In genomic region chr3:188946837-188947236, GRCh38 we compare ENCODE assay signal across 9 cellular contexts.
DNase-seq lines count a peak whose midpoint lies in the region; ATAC-seq and TF ChIP-seq lines count a peak whose summit lies in the region.
"Had no signal": no experiment of that assay in that cellular context is flagged by ENCODE, and none has a peak within 500 bp of the region (broad histone marks: within the 10 kb centered on the region; RNA-seq: fewer than 3 reads in every experiment).

No MANE protein-coding gene starts in this region.

- H4K20me1 ChIP-seq in BLaER1: no peaks in the 10 kb centered on the region

- no peaks in the 10 kb centered on the region for H3K36me3 Mint-ChIP-seq in activated T-helper 17 cell treated with anti-CD3 and anti-CD28 coated beads, Interleukin-2, amount 50 U/mL, for 72 hours (ENCODE audit: low read depth)

- H3K9me3 Mint-ChIP-seq in activated T-helper 17 cell treated with anti-CD3 and anti-CD28 coated beads, Interleukin-2, amount 50 U/mL, for 72 hours: no peaks in the 10 kb centered on the region

- ATAC-seq in activated T-helper 17 cell treated with anti-CD3 and anti-CD28 coated beads, Interleukin-2, amount 50 U/mL, for 72 hours (replicated peaks): no peak
- ATAC-seq in GM18909 (IDR thresholded peaks at IDR 0.05; ENCODE audit: poor library complexity, unreplicated experiment): no peak
- no peak for ATAC-seq in HG03565 (IDR thresholded peaks at IDR 0.05; ENCODE audit: unreplicated experiment)

- H3K36me3 ChIP-seq in BLaER1 (no peaks in the 10 kb centered on the region), SK-N-MC (ENCODE audit: insufficient read depth, low read length) (no peaks in the 10 kb centered on the region), ovary (no peaks in the 10 kb centered on the region)

- no peak for DNase-seq in SK-N-MC (ENCODE audit: low read depth, low spot score)
- DNase-seq in fibroblast of mammary gland (ENCODE audit: low read depth): peak; percentile 90
- peak in 2 of 5 donors; percentile 51 to 60 for DNase-seq in ovary
- no peak for DNase-seq in activated CD4-positive, alpha-beta T cell treated with anti-CD3 and anti-CD28 coated beads, Interleukin-2, amount 50 U/mL, for 48 hours

- H3K27me3 ChIP-seq in BLaER1 (no peaks in the 10 kb centered on the region), ovary (no peaks in the 10 kb centered on the region)

- WGBS in ovary, 3 donors: 46 to 49% (median 48%) methylated on average over 8 of the region's 8 CpGs

- peak overlapping the region; percentile 77 for H3K4me2 ChIP-seq in BLaER1
- H3K4me2 ChIP-seq: KMS-11 had no signal

- H3K4me1 ChIP-seq in BLaER1 (peaks cover 23% of the 10 kb centered on the region), ovary (ENCODE audit: insufficient read depth) (peaks cover 23% of the 10 kb centered on the region)

- H3K9ac ChIP-seq in BLaER1 (no peak overlapping the region), SK-N-MC (ENCODE audit: insufficient read length) (peak overlapping the region; percentile 32)
- H3K9ac ChIP-seq: KMS-11 had no signal

- no peak for TF ChIP-seq CTCF in fibroblast of mammary gland (conservative IDR thresholded peaks at IDR 0.05; ENCODE audit: control insufficient read depth, insufficient read depth, low read depth, low read length)
- TF ChIP-seq CTCF in ovary (IDR thresholded peaks at IDR 0.05): no peak

- TF ChIP-seq POLR2A in ovary (IDR thresholded peaks at IDR 0.05): no peak

- peaks cover 14% of the 10 kb centered on the region for H3K4me1 Mint-ChIP-seq in activated T-helper 17 cell treated with anti-CD3 and anti-CD28 coated beads, Interleukin-2, amount 50 U/mL, for 72 hours

- H3K27ac ChIP-seq in BLaER1 (peak overlapping the region; percentile 39; the same call in 1 of the 2 replicates), SK-N-MC (no peak overlapping the region), ovary (peak overlapping the region; percentile 68 to 90)
- H3K27ac ChIP-seq: KMS-11 had no signal

- H3K4me3 ChIP-seq in BLaER1 (peak overlapping the region; percentile 56; the same call in 1 of the 2 replicates), SK-N-MC (peak overlapping the region; percentile 83), fibroblast of mammary gland (ENCODE audit: control insufficient read depth, low read depth, low read length) (peak overlapping the region; percentile 52), ovary (peak overlapping the region; percentile 45)

- H3K27ac Mint-ChIP-seq in activated T-helper 17 cell treated with anti-CD3 and anti-CD28 coated beads, Interleukin-2, amount 50 U/mL, for 72 hours: no peak overlapping the region

- H3K4me3 Mint-ChIP-seq in activated T-helper 17 cell treated with anti-CD3 and anti-CD28 coated beads, Interleukin-2, amount 50 U/mL, for 72 hours: no peak overlapping the region

- intact Hi-C loops in ovary (cut with DNase I): loop anchor here (5.0 kb wide), 3 partner anchors 685 to 895 kb away; no protein-coding TSS in a partner anchor

- TF ChIP-seq EP300 in ovary (IDR thresholded peaks at IDR 0.05): no peak

- no peaks in the 10 kb centered on the region for H3K9me3 ChIP-seq in BLaER1
- H3K9me3 ChIP-seq in SK-N-MC (ENCODE audit: low read depth, low read length): no peaks in the 10 kb centered on the region
- no peaks in the 10 kb centered on the region for H3K9me3 ChIP-seq in ovary

- H3K27me3 Mint-ChIP-seq in activated T-helper 17 cell treated with anti-CD3 and anti-CD28 coated beads, Interleukin-2, amount 50 U/mL, for 72 hours: peaks cover 18% of the 10 kb centered on the region
